Comparison of ENCODE assay signal across 23 cellular contexts in genomic region chr1:25178917-25179571, GRCh38. TPM values are rescaled to one million over a fixed set of nuclear protein-coding genes. Genes with fewer than 3 reads are reported as not detected.
DNase-seq lines count a peak whose midpoint lies in the region; ATAC-seq, FAIRE-seq and TF ChIP-seq lines count a peak whose summit lies in the region.
"Had no signal": no experiment of that assay in that cellular context is flagged by ENCODE, and none has a peak within 500 bp of the region (broad histone marks: within the 10 kb centered on the region; RNA-seq: fewer than 3 reads in every experiment).

No MANE protein-coding gene starts in this region.

- BruUV-seq in K562 (replicated peaks; lab: Mats Ljungman, UMichigan) = no TSS peak
- no TSS peak for BruUV-seq in Calu3 (replicated peaks; lab: Mats Ljungman, UMichigan)

- DNase-seq in HEK293T (ENCODE audit: extremely low spot score) (peak; percentile 5), K562 (ENCODE audit: extremely low read depth in 1 of 4, low spot score in 3 of 4) (peak in 2 of 4 experiments; percentile 7 to 8), mesenteric fat pad (ENCODE audit: low spot score) (peak; percentile 60), stomach (peak; percentile 54), Calu3 (no peak), posterior cingulate gyrus (no peak)
- DNase-seq: C1 segment of cervical spinal cord, Caco-2, DMS 273 treated with DMSO at 0.1 percent for 48 hours, DMS79, MM.1S, NCI-H2029, NCI-H446, NCI-H524 treated with DMSO at 0.1 percent for 48 hours, NCI-H82, RPMI8226, SHP77 treated with DMSO at 0.1 percent for 48 hours had no signal

- no peaks in the 10 kb centered on the region for H3K79me2 ChIP-seq in K562 (ENCODE audit: control insufficient read depth, insufficient read depth, low read length)

- H3K27ac ChIP-seq in K562 (ENCODE audit: extremely low read depth, low read depth, low read length) (no peak overlapping the region), stomach (no peak overlapping the region)
- H3K27ac ChIP-seq: KMS-11 had no signal

- no peaks in the 10 kb centered on the region for H3K4me1 Mint-ChIP-seq in Calu3 (ENCODE audit: low read depth, unreplicated experiment)

- peaks cover 10% of the 10 kb centered on the region for H3K27me3 Mint-ChIP-seq in Calu3 (ENCODE audit: unreplicated experiment)

- no peak overlapping the region for H3K4me2 ChIP-seq in K562 (ENCODE audit: insufficient read depth, low read length)
- H3K4me2 ChIP-seq: KMS-11 had no signal

- WGBS in K562 (ENCODE audit: insufficient coverage, low coverage, missing lambda C conversion rate) = 4% methylated on average over 7 of the region's 7 CpGs
- 42 to 55% (median 48%) methylated on average over 7 of the region's 7 CpGs for WGBS in stomach, 5 donors

- CTCF ChIA-PET in HEK293T (lab: Yijun Ruan, JAX) = no interaction called here
- CTCF ChIA-PET in K562 (lab: Yijun Ruan, JAX; ENCODE audit: low intra/inter-chr PET ratio) = no interaction called here
- CTCF ChIA-PET in Calu3 (lab: Charles Lee) = interaction anchor here (0.6 kb wide), 1 partner anchor 314 kb away, joined by 3 read pairs; no protein-coding TSS in a partner anchor

- H3K27ac Mint-ChIP-seq in Calu3 (ENCODE audit: unreplicated experiment) = no peak overlapping the region
- H3K27ac Mint-ChIP-seq: CD8-positive, alpha-beta T cell had no signal

- in situ Hi-C loops in K562 (cut with MboI) = no loop called here

- H3K9me3 Mint-ChIP-seq in Calu3 (ENCODE audit: low read depth, unreplicated experiment) = peaks cover 4% of the 10 kb centered on the region

- TF ChIP-seq EP300 in K562 (IDR thresholded peaks at IDR 0.05; ENCODE audit: low read length) (no peak), stomach (IDR thresholded peaks at IDR 0.05) (no peak)

- POLR2A ChIA-PET in HEK293T (lab: Yijun Ruan, JAX) (interaction anchor here (1.5 kb wide), 1 partner anchor 53 kb away, joined by 6 read pairs; the partner anchor contains the start of gene SYF2), K562 (lab: Yijun Ruan, JAX) (interaction anchor here (0.6 to 1.6 kb wide), 4 partner anchors 11 to 68 kb away, joined by 3 to 4 read pairs (median 4); partner anchors contain the start of genes RSRP1 and SYF2)

- no peaks in the 10 kb centered on the region for H3K36me3 ChIP-seq in K562 (ENCODE audit: control insufficient read depth, insufficient read depth, low read length)
- H3K36me3 ChIP-seq in stomach = no peaks in the 10 kb centered on the region

- H3K4me3 Mint-ChIP-seq in Calu3 (ENCODE audit: low read depth, unreplicated experiment) = no peak overlapping the region
- H3K4me3 Mint-ChIP-seq: CD8-positive, alpha-beta T cell had no signal

- H2AFZ ChIP-seq in K562 (ENCODE audit: low read depth, low read length) = no peak overlapping the region

- H3K9me1 ChIP-seq in K562 (ENCODE audit: control insufficient read depth, insufficient read depth, low read length) = no peaks in the 10 kb centered on the region

- no peak for ATAC-seq in K562
- ATAC-seq in HG03280 (IDR thresholded peaks at IDR 0.05; ENCODE audit: unreplicated experiment) = no peak
- ATAC-seq: CD8-positive, alpha-beta T cell had no signal

- H3K27me3 ChIP-seq in K562 (ENCODE audit: control insufficient read depth in 2 of 2, insufficient read depth in 2 of 2, low read length in 2 of 2) (peaks cover 35 to 56% of the 10 kb centered on the region in 2 experiments), stomach (peaks cover 0 to 5% (median 0%) of the 10 kb centered on the region in 3 donors)

- no peak for TF ChIP-seq CTCF in K562 (IDR thresholded peaks at IDR 0.05 in 2 of 3, conservative IDR thresholded peaks at IDR 0.05 in 1 of 3; ENCODE audit: insufficient read depth in 2 of 3, low read depth in 1 of 3, low read length in 3 of 3)
- no peak for TF ChIP-seq CTCF in stomach (IDR thresholded peaks at IDR 0.05)
- no peak for TF ChIP-seq CTCF in Calu3 (IDR thresholded peaks at IDR 0.05; ENCODE audit: unreplicated experiment)

- TF ChIP-seq RAD21 in K562 (CRISPR knock-in tag; conservative IDR thresholded peaks at IDR 0.05 in 1 of 2, IDR thresholded peaks at IDR 0.05 in 1 of 2) = no peak

- intact Hi-C loops in K562 (cut with micrococcal nuclease) (no loop called here), stomach (cut with DNase I; ENCODE audit: low total_unique reads) (no loop called here), Calu3 (cut with micrococcal nuclease; ENCODE audit: unreplicated experiment) (no loop called here), posterior cingulate gyrus (cut with DNase I) (no loop called here)

- no peaks in the 10 kb centered on the region for H3K36me3 Mint-ChIP-seq in Calu3 (ENCODE audit: insufficient read depth, unreplicated experiment)
- H3K36me3 Mint-ChIP-seq: CD8-positive, alpha-beta T cell had no signal

- no peaks in the 10 kb centered on the region for H4K20me1 ChIP-seq in K562 (replicated peaks; ENCODE audit: control insufficient read depth, insufficient read depth, low read length)

- H3K9me3 ChIP-seq in K562 (replicated peaks; ENCODE audit: control insufficient read depth, insufficient read depth, low read depth, low read length) (no peaks in the 10 kb centered on the region), stomach (peaks cover 0 to 7% (median 0%) of the 10 kb centered on the region in 4 donors)
- H3K9me3 ChIP-seq: Caco-2 had no signal

- TF ChIP-seq POLR2A in K562 (conservative IDR thresholded peaks at IDR 0.05) (no peak), stomach (IDR thresholded peaks at IDR 0.05) (no peak)

- FAIRE-seq in K562 (lab: Jason Lieb, UNC) = no peak
- FAIRE-seq: GM19239, H54, HTR-8/SVneo had no signal

- no peak overlapping the region for H3K4me3 ChIP-seq in K562
- no peak overlapping the region for H3K4me3 ChIP-seq in stomach

- H3K4me1 ChIP-seq in K562 (replicated peaks in 1 of 2; ENCODE audit: control insufficient read depth in 2 of 2, insufficient read depth in 2 of 2, low read length in 2 of 2) = peaks cover 0 to 5% of the 10 kb centered on the region in 2 experiments; a peak in 1 of 5 replicates
- peaks cover 0 to 5% (median 2%) of the 10 kb centered on the region in 4 donors for H3K4me1 ChIP-seq in stomach

- H3K9ac ChIP-seq in K562 (ENCODE audit: insufficient read depth in 1 of 2, low read depth in 2 of 2, low read length in 2 of 2) = no peak overlapping the region
- H3K9ac ChIP-seq: KMS-11 had no signal

TF ChIP-seq in HEK293T, 16 proteins besides CTCF, POLR2A, EP300 and RAD21 (continues in another document):
- TF ChIP-seq NFRKB (IDR thresholded peaks at IDR 0.05) = no peak
- TF ChIP-seq, protein P1, sequence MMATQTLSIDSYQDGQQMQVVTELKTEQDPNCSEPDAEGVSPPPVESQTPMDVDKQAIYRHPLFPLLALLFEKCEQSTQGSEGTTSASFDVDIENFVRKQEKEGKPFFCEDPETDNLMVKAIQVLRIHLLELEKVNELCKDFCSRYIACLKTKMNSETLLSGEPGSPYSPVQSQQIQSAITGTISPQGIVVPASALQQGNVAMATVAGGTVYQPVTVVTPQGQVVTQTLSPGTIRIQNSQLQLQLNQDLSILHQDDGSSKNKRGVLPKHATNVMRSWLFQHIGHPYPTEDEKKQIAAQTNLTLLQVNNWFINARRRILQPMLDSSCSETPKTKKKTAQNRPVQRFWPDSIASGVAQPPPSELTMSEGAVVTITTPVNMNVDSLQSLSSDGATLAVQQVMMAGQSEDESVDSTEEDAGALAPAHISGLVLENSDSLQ (IDR thresholded peaks at IDR 0.05) = no peak
- TF ChIP-seq FOXA1 (IDR thresholded peaks at IDR 0.05) = no peak
- no peak for TF ChIP-seq CTBP1 (IDR thresholded peaks at IDR 0.05; ENCODE audit: borderline replicate concordance)
- no peak for TF ChIP-seq HDGF (IDR thresholded peaks at IDR 0.05; ENCODE audit: borderline replicate concordance)
- no peak for TF ChIP-seq SP1 (IDR thresholded peaks at IDR 0.05)
- no peak for TF ChIP-seq TARDBP (IDR thresholded peaks at IDR 0.05)
- no peak for TF ChIP-seq SUZ12 (IDR thresholded peaks at IDR 0.05)

TF ChIP-seq in K562, 482 proteins besides CTCF, POLR2A, EP300 and RAD21 (continues in another document):
- TF ChIP-seq ZNF263 (CRISPR knock-in tag; IDR thresholded peaks at IDR 0.05; ENCODE audit: borderline replicate concordance) (no peak), RCOR1 (IDR thresholded peaks at IDR 0.05; ENCODE audit: borderline replicate concordance in 1 of 2, low read depth in 2 of 2, low read length in 2 of 2) (peak in 1 of 2 experiments; percentile 52; a peak in 1 of 4 replicates), ADNP (tag; IDR thresholded peaks at IDR 0.05) (peak; percentile 76), BRD4 (IDR thresholded peaks at IDR 0.05) (no peak), BCOR (IDR thresholded peaks at IDR 0.05) (peak; percentile 72), KDM1A (IDR thresholded peaks at IDR 0.05) (peak; percentile 20 to 54; a peak in 1 of 4 replicates), RBM34 (IDR thresholded peaks at IDR 0.05; ENCODE audit: borderline replicate concordance, insufficient read depth, low read length) (no peak), RBM25 (IDR thresholded peaks at IDR 0.05; ENCODE audit: low read depth, low read length, severe bottlenecking) (peak; percentile 71), TFAM (CRISPR knock-in tag; conservative IDR thresholded peaks at IDR 0.05) (no peak)

RNA-seq across cellular contexts. Expression of gene SYF2, which starts 53.3 kb away (rescaled TPM):
- total RNA-seq in K562 (2011; cell fraction: chromatin; rRNA removed; ENCODE audit: low replicate concordance) = 15.7 and 26.6 TPM in 2 replicates
- total RNA-seq in K562 (2011; cell fraction: nucleolus; rRNA removed) = 12.9 and 16.7 TPM in 2 replicates
- 22.2 and 24.0 TPM in 2 replicates for total RNA-seq in K562 (2011; cell fraction: nucleoplasm; rRNA removed)
- total RNA-seq in K562 (2014; rRNA removed) (38.2 and 43.2 TPM in 2 replicates), K562 (2014; rRNA removed; fragmentation: Illumina TruSeq; extraction: Trizol) (59.3 and 80.6 TPM in 2 replicates), K562 (2015; rRNA removed; fragmentation: Illumina TruSeq; extraction: Trizol) (51.2 and 54.6 TPM in 2 replicates), K562 (2021) (27.5 and 35.6 TPM in 2 replicates), mesenteric fat pad (31.9 TPM), stomach (10 to 100 TPM; 17.9 to 57.3 (median 29.8) TPM), Calu3 (2022) (24.3 and 28.2 TPM in 2 replicates)
- polyA plus RNA-seq in K562 (2011; rRNA removed) (33.7 and 36.5 TPM in 2 replicates), K562 (2014; fragmentation: Illumina TruSeq; extraction: Trizol) (66.5 and 80.2 TPM in 2 replicates), K562 (2014; fragmentation: Nextera tagmentation; extraction: Ambion mirVana) (10 to 100 TPM; 20.9 to 21.9 TPM), K562 (2014; rRNA removed) (52.5 and 69.0 TPM in 2 replicates), stomach (100 to 1,000 TPM in 1 of 3 donors, 10 to 100 TPM in 2; 71.1 to 146 (median 85.2) TPM)
- 3.4 and 12.2 TPM in 2 replicates for polyA plus RNA-seq in K562 (2011; cell fraction: cytosol; rRNA removed)
- 5.5 and 9.8 TPM in 2 replicates for polyA plus RNA-seq in K562 (2011; cell fraction: nucleus; rRNA removed)
- 51.2 and 71.0 TPM in 2 replicates for polyA plus RNA-seq in K562 (2012)
- 13.7 and 20.1 TPM in 2 replicates for polyA minus RNA-seq in K562 (2011; rRNA and poly(A)+ RNA removed)
- 5.4 and 7.2 TPM in 2 replicates for polyA minus RNA-seq in K562 (2011; cell fraction: cytosol; rRNA and poly(A)+ RNA removed)
- 6.5 and 14.8 TPM in 2 replicates for polyA minus RNA-seq in K562 (2011; cell fraction: nucleus; rRNA and poly(A)+ RNA removed)

Comparison
In these comparisons a context has a peak if more than half of its experiments do, and no peak if none do; other contexts are left out.
1. DNase-seq: peak in HEK293T (single experiment), mesenteric fat pad (single experiment) and stomach (single experiment); none in Calu3 (single experiment) and posterior cingulate gyrus (0 of 10).